Comparison of ENCODE assay signal across 8 cellular contexts in the genomic region with DNA sequence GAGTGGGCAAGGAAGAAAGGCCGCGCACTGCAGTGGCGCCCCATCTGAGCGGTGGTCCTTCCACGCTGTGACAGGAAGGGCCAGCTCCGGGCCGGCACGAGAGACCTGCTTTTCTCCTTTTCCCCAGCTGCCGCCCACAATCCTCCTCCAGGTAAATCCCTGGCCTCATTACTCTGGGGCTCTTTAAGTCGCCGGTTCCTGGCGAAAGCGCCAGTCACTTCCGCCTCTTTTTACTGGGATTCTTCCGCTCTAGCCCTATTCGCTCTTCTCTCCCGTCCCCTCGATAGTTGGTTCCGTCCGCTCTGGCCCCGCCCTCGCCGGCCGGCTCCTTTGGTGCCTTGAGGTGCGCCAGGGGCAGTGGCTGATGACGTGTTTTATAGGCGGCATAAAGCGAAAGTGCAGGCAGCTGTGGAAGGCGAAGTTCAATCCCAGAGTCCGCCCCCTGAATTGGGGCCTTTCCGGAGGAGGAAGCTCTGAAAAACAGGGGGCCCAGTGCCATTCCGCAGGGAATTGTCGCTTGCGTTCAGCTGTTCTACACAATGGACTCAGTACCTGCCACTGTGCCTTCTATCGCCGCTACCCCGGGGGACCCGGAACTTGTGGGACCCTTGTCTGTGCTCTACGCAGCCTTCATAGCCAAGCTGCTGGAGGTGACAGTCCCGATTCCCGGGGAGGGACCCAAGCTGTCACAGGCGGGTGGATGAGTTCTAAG. TPM values are rescaled to one million over a fixed set of nuclear protein-coding genes. Genes with fewer than 3 reads are reported as not detected.
DNase-seq lines count a peak whose midpoint lies in the region; ATAC-seq, FAIRE-seq and TF ChIP-seq lines count a peak whose summit lies in the region.

No MANE protein-coding gene starts in this region.

- peak; percentile 97 for ATAC-seq in GM21381 (IDR thresholded peaks at IDR 0.05; ENCODE audit: unreplicated experiment)
- ATAC-seq in activated CD8-positive, alpha-beta memory T cell treated with anti-CD3 and anti-CD28 coated beads, Interleukin-2, amount 10 ng/mL, durations not matched to agents 7 days and 5 days, result peak; percentile 99
- ATAC-seq in effector memory CD8-positive, alpha-beta T cell (replicated peaks), result peak; percentile 89

- peak overlapping the region; percentile 65 for H3K4me3 ChIP-seq in Caco-2 (ENCODE audit: low read depth, low read length)

- no peaks in the 10 kb centered on the region for H3K27me3 ChIP-seq in Caco-2 (replicated peaks; ENCODE audit: control insufficient read depth, insufficient read depth, low read length)

- CTCF ChIA-PET in Caco-2 (lab: Charles Lee), result interaction anchor here (1.0 kb wide), 1 partner anchor 10 kb away, joined by 4 read pairs; no protein-coding TSS in a partner anchor
- CTCF ChIA-PET in activated CD8-positive, alpha-beta memory T cell treated with anti-CD3 and anti-CD28 coated beads, Interleukin-2, amount 10 ng/mL, durations not matched to agents 7 days and 5 days (lab: Charles Lee), result interaction anchor here (1.0 to 3.1 kb wide), 7 partner anchors 10 to 179 kb away, joined by 3 to 28 read pairs (median 5); a partner anchor contains a TSS

- no peak for TF ChIP-seq CTCF in Caco-2 (IDR thresholded peaks at IDR 0.05; ENCODE audit: insufficient read depth in 1 of 2, low read depth in 1 of 2, low read length in 1 of 2, severe bottlenecking in 1 of 2, unreplicated experiment in 1 of 2)

- H3K36me3 Mint-ChIP-seq in Caco-2 (ENCODE audit: insufficient read depth, unreplicated experiment), result peaks cover 17% of the 10 kb centered on the region
- H3K36me3 Mint-ChIP-seq in activated CD8-positive, alpha-beta memory T cell treated with anti-CD3 and anti-CD28 coated beads, Interleukin-2, amount 10 ng/mL, durations not matched to agents 7 days and 5 days, result peaks cover 20% of the 10 kb centered on the region
- H3K36me3 Mint-ChIP-seq in effector memory CD8-positive, alpha-beta T cell (ENCODE audit: insufficient read depth), result peaks cover 42% of the 10 kb centered on the region

- 0 out of 2 replicates have a peak, but pooled peaks cover 5% of the 10 kb centered on the region for H3K4me1 ChIP-seq in Caco-2

- no peaks in the 10 kb centered on the region for H3K36me3 ChIP-seq in Caco-2 (ENCODE audit: control insufficient read depth, insufficient read depth, low read length)

- DNase-seq in Caco-2 (peak; percentile 99), HTR-8/SVneo (ENCODE audit: insufficient read length, low spot score) (peak; percentile 94), NOMO-1 treated with DMSO at 0.1 percent for 48 hours (lab: John Stamatoyannopoulos, UW; ENCODE audit: unreplicated experiment) (peak; percentile 99), medulla oblongata (ENCODE audit: extremely low spot score) (peak; percentile 99)
- DNase-seq in activated CD8-positive, alpha-beta memory T cell treated with anti-CD3 and anti-CD28 coated beads, Interleukin-2, amount 10 ng/mL, durations not matched to agents 7 days and 5 days, result peak; percentile 99
- peak; percentile 96 to 98 (median 97) for DNase-seq in effector memory CD8-positive, alpha-beta T cell
- DNase-seq in stimulated activated CD4-positive, alpha-beta T cell treated with anti-CD3 and anti-CD28 coated beads, TNF-alpha, amount 100 ng/mL, for 48 hours (ENCODE audit: low read depth in 3 of 3), result peak; percentile 91 to 96 (median 94)

- FAIRE-seq in HTR-8/SVneo (lab: Jason Lieb, UNC), result peak; percentile 95

- H3K27me3 Mint-ChIP-seq in Caco-2 (ENCODE audit: insufficient read depth, unreplicated experiment), result no peaks in the 10 kb centered on the region
- H3K27me3 Mint-ChIP-seq in activated CD8-positive, alpha-beta memory T cell treated with anti-CD3 and anti-CD28 coated beads, Interleukin-2, amount 10 ng/mL, durations not matched to agents 7 days and 5 days, result no peaks in the 10 kb centered on the region
- H3K27me3 Mint-ChIP-seq in effector memory CD8-positive, alpha-beta T cell, result no peaks in the 10 kb centered on the region

- H3K9me3 Mint-ChIP-seq in Caco-2 (ENCODE audit: unreplicated experiment), result no peaks in the 10 kb centered on the region
- no peaks in the 10 kb centered on the region for H3K9me3 Mint-ChIP-seq in activated CD8-positive, alpha-beta memory T cell treated with anti-CD3 and anti-CD28 coated beads, Interleukin-2, amount 10 ng/mL, durations not matched to agents 7 days and 5 days (ENCODE audit: low read depth)
- H3K9me3 Mint-ChIP-seq in effector memory CD8-positive, alpha-beta T cell, result peaks cover 0 to 1% of the 10 kb centered on the region in 2 donors

- H3K9me3 ChIP-seq in Caco-2, result no peaks in the 10 kb centered on the region

- POLR2A ChIA-PET in Caco-2 (lab: Charles Lee), result interaction anchor here (0.6 to 1.6 kb wide), 4 partner anchors 10 to 69 kb away, joined by 3 to 9 read pairs (median 6); a partner anchor contains a TSS

- BruUV-seq in Caco-2 (replicated peaks; lab: Mats Ljungman, UMichigan), result no TSS peak

- intact Hi-C loops in Caco-2 (cut with micrococcal nuclease; ENCODE audit: unreplicated experiment), result loop anchor here (1.0 to 2.0 kb wide), 4 partner anchors 25 to 179 kb away; a partner anchor contains a TSS

- no peaks in the 10 kb centered on the region for H3K4me1 Mint-ChIP-seq in Caco-2 (ENCODE audit: low read depth, unreplicated experiment)
- peaks cover 18% of the 10 kb centered on the region for H3K4me1 Mint-ChIP-seq in activated CD8-positive, alpha-beta memory T cell treated with anti-CD3 and anti-CD28 coated beads, Interleukin-2, amount 10 ng/mL, durations not matched to agents 7 days and 5 days
- peaks cover 14 to 31% of the 10 kb centered on the region in 2 donors for H3K4me1 Mint-ChIP-seq in effector memory CD8-positive, alpha-beta T cell (ENCODE audit: low read depth in 2 of 2)

- peak overlapping the region; percentile 92 for H3K27ac Mint-ChIP-seq in Caco-2 (ENCODE audit: unreplicated experiment)
- peak overlapping the region; percentile 100 for H3K27ac Mint-ChIP-seq in activated CD8-positive, alpha-beta memory T cell treated with anti-CD3 and anti-CD28 coated beads, Interleukin-2, amount 10 ng/mL, durations not matched to agents 7 days and 5 days
- H3K27ac Mint-ChIP-seq in effector memory CD8-positive, alpha-beta T cell, result peak overlapping the region; percentile 98 to 100

- peak overlapping the region; percentile 79 for H3K4me3 Mint-ChIP-seq in Caco-2 (ENCODE audit: unreplicated experiment)
- peak overlapping the region; percentile 99 for H3K4me3 Mint-ChIP-seq in activated CD8-positive, alpha-beta memory T cell treated with anti-CD3 and anti-CD28 coated beads, Interleukin-2, amount 10 ng/mL, durations not matched to agents 7 days and 5 days
- peak overlapping the region; percentile 95 to 96 for H3K4me3 Mint-ChIP-seq in effector memory CD8-positive, alpha-beta T cell

RNA-seq across cellular contexts. Expression of a gene that starts 26.2 kb away (rescaled TPM):
- total RNA-seq in Caco-2 (2022), result 53.4 and 56.0 TPM in 2 replicates
- 10 to 100 TPM; 50.0 to 51.8 TPM for total RNA-seq in activated CD8-positive, alpha-beta memory T cell treated with anti-CD3 and anti-CD28 coated beads, Interleukin-2, amount 10 ng/mL, durations not matched to agents 7 days and 5 days

RNA-seq across cellular contexts. Expression of a gene that starts 54.4 kb away (rescaled TPM):
- total RNA-seq in Caco-2 (2022), result 14.8 and 15.9 TPM in 2 replicates
- 10 to 100 TPM; 10.5 to 11.8 TPM for total RNA-seq in activated CD8-positive, alpha-beta memory T cell treated with anti-CD3 and anti-CD28 coated beads, Interleukin-2, amount 10 ng/mL, durations not matched to agents 7 days and 5 days

Comparison
In these comparisons a context has a peak if more than half of its experiments do, and no peak if none do; other contexts are left out.
1. Peak in every context shown above with its lines: DNase-seq, ATAC-seq and H3K4me3 ChIP-seq.